In genomic region chr1:3697104-3697503, GRCh38 we compare ENCODE assay signal across 40 cellular contexts. TPM values are rescaled to one million over a fixed set of nuclear protein-coding genes. Genes with fewer than 3 reads are reported as not detected.
"Had no signal": no experiment of that assay in that cellular context is flagged by ENCODE, and none has a peak within 500 bp of the region (broad histone marks: within the 10 kb centered on the region; RNA-seq: fewer than 3 reads in every experiment).

No MANE protein-coding gene starts in this region.

- H3K4me3 ChIP-seq: adrenal gland, body of pancreas, esophagus squamous epithelium, gastroesophageal sphincter, heart right ventricle had no signal

- H3K27ac ChIP-seq: adrenal gland, body of pancreas, epithelial cell of prostate, esophagus squamous epithelium, gastroesophageal sphincter, heart right ventricle had no signal

- H3K4me1 ChIP-seq: adrenal gland had no signal

- H3K36me3 ChIP-seq: adrenal gland, esophagus squamous epithelium, gastroesophageal sphincter, heart right ventricle had no signal

- DNase-seq: activated CD4-positive, alpha-beta memory T cell treated with anti-CD3 and anti-CD28 coated beads for 36 hours; activated CD4-positive, alpha-beta T cell treated with anti-CD3 and anti-CD28 coated beads for 36 hours; activated CD4-positive, alpha-beta T cell treated with anti-CD3 and anti-CD28 coated beads, Interleukin-2, amount 10 ng/mL, durations not matched to agents 24 days and 14 days; activated CD4-positive, CD25-positive, alpha-beta regulatory T cell; activated CD4-positive, CD25-positive, alpha-beta regulatory T cell treated with anti-CD3 and anti-CD28 coated beads, Interleukin-2, amount 50 U/mL, for 72 hours; activated CD8-positive, alpha-beta memory T cell treated with anti-CD3 and anti-CD28 coated beads, Interleukin-2, amount 10 ng/mL, durations not matched to agents 7 days and 5 days; activated CD8-positive, alpha-beta memory T cell treated with anti-CD3 and anti-CD28 coated beads, Interleukin-2, amount 50 U/mL, for 4 hours; activated CD8-positive, alpha-beta T cell treated with anti-CD3 and anti-CD28 coated beads, Interleukin-2, amount 10 ng/mL, durations not matched to agents 7 days and 5 days; activated effector memory CD4-positive, alpha-beta T cell treated with anti-CD3 and anti-CD28 coated beads, Interleukin-2, amount 50 U/mL, for 16 hours; activated naive CD4-positive, alpha-beta T cell treated with anti-CD3 and anti-CD28 coated beads for 36 hours; activated naive CD8-positive, alpha-beta T cell treated with anti-CD3 and anti-CD28 coated beads for 36 hours; activated naive CD8-positive, alpha-beta T cell treated with anti-CD3 and anti-CD28 coated beads, Interleukin-2, amount 50 U/mL, for 24 hours; activated T-cell treated with anti-CD3 and anti-CD28 coated beads, Interleukin-2, amount 50 U/mL, for 1 hour; activated T-cell treated with anti-CD3 and anti-CD28 coated beads, Interleukin-2, amount 50 U/mL, for 48 hours; aorta; caudate nucleus; cortex of kidney; dermis blood vessel endothelial cell; effector CD4-positive, alpha-beta T cell; effector memory CD8-positive, alpha-beta T cell; esophagus squamous epithelium; foreskin melanocyte; heart right ventricle; T-helper 17 cell had no signal

- H3K9me3 Mint-ChIP-seq: activated CD4-positive, alpha-beta memory T cell treated with anti-CD3 and anti-CD28 coated beads for 36 hours; activated naive CD4-positive, alpha-beta T cell treated with anti-CD3 and anti-CD28 coated beads for 36 hours; activated naive CD4-positive, alpha-beta T cell treated with anti-CD3 and anti-CD28 coated beads, Interleukin-2, amount 50 U/mL, for 24 hours; activated naive CD8-positive, alpha-beta T cell treated with anti-CD3 and anti-CD28 coated beads for 36 hours; activated naive CD8-positive, alpha-beta T cell treated with anti-CD3 and anti-CD28 coated beads, Interleukin-2, amount 50 U/mL, for 24 hours; activated T-helper 1 cell treated with anti-CD3 and anti-CD28 coated beads, Interleukin-12 subunit alpha, Interleukin-12 subunit beta, Interleukin-2, Interleukin-4 antibody, amounts not matched to agents 30 ng/mL and 10 ng/mL and 1 ng/mL, durations not matched to agents 14 hours and 24 hours and 36 hours; activated T-helper 2 cell treated with anti-CD3 and anti-CD28 coated beads, Interferon-gamma antibody, Interleukin-2, Interleukin-4, amounts not matched to agents 10 μg/mL and 5 μg/mL and 100 μg/mL, durations not matched to agents 14 hours and 24 hours and 36 hours; effector memory CD8-positive, alpha-beta T cell; T-helper 2 cell treated with Interferon-gamma antibody and Interleukin-4, amounts not matched to agents 5 μg/mL and 100 μg/mL, for 36 hours had no signal

- FAIRE-seq: colon, endometrium, endothelial cell of umbilical vein had no signal

- H3K27ac Mint-ChIP-seq: activated CD4-positive, alpha-beta memory T cell treated with anti-CD3 and anti-CD28 coated beads for 36 hours; activated CD4-positive, alpha-beta T cell treated with anti-CD3 and anti-CD28 coated beads for 36 hours; activated CD4-positive, alpha-beta T cell treated with anti-CD3 and anti-CD28 coated beads, Interleukin-2, amount 10 ng/mL, durations not matched to agents 24 days and 14 days; activated CD8-positive, alpha-beta memory T cell treated with anti-CD3 and anti-CD28 coated beads, Interleukin-2, amount 10 ng/mL, durations not matched to agents 7 days and 5 days; activated CD8-positive, alpha-beta T cell treated with anti-CD3 and anti-CD28 coated beads, Interleukin-2, amount 10 ng/mL, durations not matched to agents 7 days and 5 days; activated naive CD4-positive, alpha-beta T cell treated with anti-CD3 and anti-CD28 coated beads for 36 hours; activated naive CD4-positive, alpha-beta T cell treated with anti-CD3 and anti-CD28 coated beads, Interleukin-2, amount 50 U/mL, for 24 hours; activated naive CD8-positive, alpha-beta T cell treated with anti-CD3 and anti-CD28 coated beads for 36 hours; activated naive CD8-positive, alpha-beta T cell treated with anti-CD3 and anti-CD28 coated beads, Interleukin-2, amount 50 U/mL, for 24 hours; activated T-helper 1 cell treated with anti-CD3 and anti-CD28 coated beads, Interleukin-12 subunit alpha, Interleukin-12 subunit beta, Interleukin-2, Interleukin-4 antibody, amounts not matched to agents 30 ng/mL and 10 ng/mL and 1 ng/mL, durations not matched to agents 14 hours and 24 hours and 36 hours; activated T-helper 2 cell treated with anti-CD3 and anti-CD28 coated beads, Interferon-gamma antibody, Interleukin-2, Interleukin-4, amounts not matched to agents 10 μg/mL and 5 μg/mL and 100 μg/mL, durations not matched to agents 14 hours and 24 hours and 36 hours; effector memory CD8-positive, alpha-beta T cell; T-helper 17 cell; T-helper 2 cell treated with Interferon-gamma antibody and Interleukin-4, amounts not matched to agents 5 μg/mL and 100 μg/mL, for 36 hours had no signal

- H3K4me1 Mint-ChIP-seq: activated CD4-positive, alpha-beta T cell treated with anti-CD3 and anti-CD28 coated beads, Interleukin-2, amount 10 ng/mL, durations not matched to agents 24 days and 14 days; activated CD8-positive, alpha-beta memory T cell treated with anti-CD3 and anti-CD28 coated beads, Interleukin-2, amount 10 ng/mL, durations not matched to agents 7 days and 5 days; activated naive CD4-positive, alpha-beta T cell treated with anti-CD3 and anti-CD28 coated beads, Interleukin-2, amount 50 U/mL, for 24 hours; activated naive CD8-positive, alpha-beta T cell treated with anti-CD3 and anti-CD28 coated beads for 36 hours; activated naive CD8-positive, alpha-beta T cell treated with anti-CD3 and anti-CD28 coated beads, Interleukin-2, amount 50 U/mL, for 24 hours had no signal

- H3K36me3 Mint-ChIP-seq: activated CD4-positive, alpha-beta memory T cell treated with anti-CD3 and anti-CD28 coated beads for 36 hours; activated CD8-positive, alpha-beta memory T cell treated with anti-CD3 and anti-CD28 coated beads, Interleukin-2, amount 10 ng/mL, durations not matched to agents 7 days and 5 days; activated naive CD4-positive, alpha-beta T cell treated with anti-CD3 and anti-CD28 coated beads, Interleukin-2, amount 50 U/mL, for 24 hours; activated naive CD8-positive, alpha-beta T cell treated with anti-CD3 and anti-CD28 coated beads for 36 hours had no signal

- H3K27me3 Mint-ChIP-seq: activated CD4-positive, alpha-beta T cell treated with anti-CD3 and anti-CD28 coated beads, Interleukin-2, amount 10 ng/mL, durations not matched to agents 24 days and 14 days; activated CD8-positive, alpha-beta memory T cell treated with anti-CD3 and anti-CD28 coated beads, Interleukin-2, amount 10 ng/mL, durations not matched to agents 7 days and 5 days; activated naive CD4-positive, alpha-beta T cell treated with anti-CD3 and anti-CD28 coated beads, Interleukin-2, amount 50 U/mL, for 24 hours had no signal

- H3K27me3 ChIP-seq: adrenal gland, body of pancreas had no signal

- H3K9me3 ChIP-seq: adrenal gland, body of pancreas, esophagus squamous epithelium, gastroesophageal sphincter, heart right ventricle had no signal

- H3K4me3 Mint-ChIP-seq: activated CD4-positive, alpha-beta memory T cell treated with anti-CD3 and anti-CD28 coated beads for 36 hours; activated CD4-positive, alpha-beta T cell treated with anti-CD3 and anti-CD28 coated beads for 36 hours; activated CD4-positive, alpha-beta T cell treated with anti-CD3 and anti-CD28 coated beads, Interleukin-2, amount 10 ng/mL, durations not matched to agents 24 days and 14 days; activated CD8-positive, alpha-beta memory T cell treated with anti-CD3 and anti-CD28 coated beads, Interleukin-2, amount 10 ng/mL, durations not matched to agents 7 days and 5 days; activated CD8-positive, alpha-beta T cell treated with anti-CD3 and anti-CD28 coated beads, Interleukin-2, amount 10 ng/mL, durations not matched to agents 7 days and 5 days; activated naive CD4-positive, alpha-beta T cell treated with anti-CD3 and anti-CD28 coated beads for 36 hours; activated naive CD4-positive, alpha-beta T cell treated with anti-CD3 and anti-CD28 coated beads, Interleukin-2, amount 50 U/mL, for 24 hours; activated naive CD8-positive, alpha-beta T cell treated with anti-CD3 and anti-CD28 coated beads for 36 hours; activated naive CD8-positive, alpha-beta T cell treated with anti-CD3 and anti-CD28 coated beads, Interleukin-2, amount 50 U/mL, for 24 hours; activated T-helper 1 cell treated with anti-CD3 and anti-CD28 coated beads, Interleukin-12 subunit alpha, Interleukin-12 subunit beta, Interleukin-2, Interleukin-4 antibody, amounts not matched to agents 30 ng/mL and 10 ng/mL and 1 ng/mL, durations not matched to agents 14 hours and 24 hours and 36 hours; effector memory CD8-positive, alpha-beta T cell; T-helper 17 cell; T-helper 2 cell treated with Interferon-gamma antibody and Interleukin-4, amounts not matched to agents 5 μg/mL and 100 μg/mL, for 36 hours had no signal

RNA-seq across cellular contexts. Expression of gene TP73, which starts 44.8 kb away (rescaled TPM):
- total RNA-seq: dermis blood vessel endothelial cell, fibroblast of lung, fibroblast of villous mesenchyme had no signal

RNA-seq across cellular contexts. Expression of gene CCDC27, which starts 55.1 kb away (rescaled TPM):
- total RNA-seq: activated CD4-positive, alpha-beta memory T cell treated with anti-CD3 and anti-CD28 coated beads for 36 hours; activated CD4-positive, alpha-beta T cell treated with anti-CD3 and anti-CD28 coated beads for 36 hours; activated CD4-positive, alpha-beta T cell treated with anti-CD3 and anti-CD28 coated beads, Interleukin-2, amount 10 ng/mL, durations not matched to agents 24 days and 14 days; activated CD8-positive, alpha-beta memory T cell treated with anti-CD3 and anti-CD28 coated beads for 36 hours; activated CD8-positive, alpha-beta memory T cell treated with anti-CD3 and anti-CD28 coated beads, Interleukin-2, amount 10 ng/mL, durations not matched to agents 7 days and 5 days; activated CD8-positive, alpha-beta T cell treated with anti-CD3 and anti-CD28 coated beads, Interleukin-2, amount 10 ng/mL, durations not matched to agents 7 days and 5 days; activated naive CD4-positive, alpha-beta T cell treated with anti-CD3 and anti-CD28 coated beads for 36 hours; activated naive CD8-positive, alpha-beta T cell treated with anti-CD3 and anti-CD28 coated beads for 36 hours; activated T-helper 1 cell treated with anti-CD3 and anti-CD28 coated beads, Interleukin-12 subunit alpha, Interleukin-12 subunit beta, Interleukin-2, Interleukin-4 antibody, amounts not matched to agents 30 ng/mL and 10 ng/mL and 1 ng/mL, durations not matched to agents 14 hours and 24 hours and 36 hours; activated T-helper 2 cell treated with anti-CD3 and anti-CD28 coated beads, Interferon-gamma antibody, Interleukin-2, Interleukin-4, amounts not matched to agents 10 μg/mL and 5 μg/mL and 100 μg/mL, durations not matched to agents 14 hours and 24 hours and 36 hours; adrenal gland; aorta; body of pancreas; chondrocyte; dermis blood vessel endothelial cell; endothelial cell of umbilical vein; esophagus squamous epithelium; fibroblast of lung; fibroblast of villous mesenchyme; gastroesophageal sphincter; glomerular endothelial cell; heart right ventricle; T-helper 17 cell had no signal
